Comparison of ENCODE assay signal across 10 cellular contexts in genomic region chrX:113522814-113523213, GRCh38.
DNase-seq lines count a peak whose midpoint lies in the region; ATAC-seq lines count a peak whose summit lies in the region.
"Had no signal": no experiment of that assay in that cellular context is flagged by ENCODE, and none has a peak within 500 bp of the region (broad histone marks: within the 10 kb centered on the region; RNA-seq: fewer than 3 reads in every experiment).

No MANE protein-coding gene starts in this region.

- DNase-seq in amniotic epithelial cell (ENCODE audit: low read depth): peak; percentile 1
- DNase-seq in Ammon's horn (ENCODE audit: low spot score): no peak
- DNase-seq in left ventricle myocardium superior: no peak
- no peak for DNase-seq in NCI-H345 treated with DMSO at 0.1 percent for 48 hours (lab: John Stamatoyannopoulos, UW; ENCODE audit: unreplicated experiment)
- DNase-seq in NCI-H1105 (lab: John Stamatoyannopoulos, UW): no peak
- DNase-seq: activated CD8-positive, alpha-beta memory T cell treated with anti-CD3 and anti-CD28 coated beads, Interleukin-2, amount 10 ng/mL, durations not matched to agents 7 days and 5 days; Right ventricle myocardium superior had no signal

- intact Hi-C loops in left ventricle myocardium superior (cut with micrococcal nuclease): no loop called here

- peak; percentile 97 for ATAC-seq in GM18508 (IDR thresholded peaks at IDR 0.05; ENCODE audit: insufficient read depth, unreplicated experiment)
- peak; percentile 99 for ATAC-seq in GM21619 (IDR thresholded peaks at IDR 0.05; ENCODE audit: unreplicated experiment)
- ATAC-seq in HG03280 (IDR thresholded peaks at IDR 0.05; ENCODE audit: unreplicated experiment): peak; percentile 99
- ATAC-seq in left ventricle myocardium superior: no peak
- ATAC-seq: activated CD8-positive, alpha-beta memory T cell treated with anti-CD3 and anti-CD28 coated beads, Interleukin-2, amount 10 ng/mL, durations not matched to agents 7 days and 5 days had no signal
